In genomic region chr16:89712476-89712805, GRCh38 we compare ENCODE assay signal across 7 cellular contexts. TPM values are rescaled to one million over a fixed set of nuclear protein-coding genes. Genes with fewer than 3 reads are reported as not detected.
DNase-seq lines count a peak whose midpoint lies in the region; ATAC-seq and TF ChIP-seq lines count a peak whose summit lies in the region.

No MANE protein-coding gene starts in this region.

- H4K20me1 ChIP-seq in OCI-LY1 (ENCODE audit: insufficient read depth, low read length) = no peaks in the 10 kb centered on the region

- H3K79me2 ChIP-seq in OCI-LY1 (ENCODE audit: insufficient read depth, low read length) = no peaks in the 10 kb centered on the region

- peak overlapping the region; percentile 87 for H3K4me2 ChIP-seq in OCI-LY1 (ENCODE audit: low read length)
- H3K4me2 ChIP-seq in neuronal stem cell (ENCODE audit: insufficient read depth, low read length, poor library complexity, severe bottlenecking) = peak overlapping the region; percentile 91

- H2BK15ac ChIP-seq in neuronal stem cell (ENCODE audit: low read length) = no peak overlapping the region

- no peak overlapping the region for H3K18ac ChIP-seq in neuronal stem cell (ENCODE audit: low read length)

- DNase-seq in GM12865 (ENCODE audit: low read depth) = no peak
- DNase-seq in dermis blood vessel endothelial cell = peak; percentile 31
- DNase-seq in neuronal stem cell (ENCODE audit: low spot score) = no peak
- no peak for DNase-seq in gastrocnemius medialis
- DNase-seq in caudate nucleus (lab: John Stamatoyannopoulos, UW) = no peak

- H3K27me3 ChIP-seq in OCI-LY1 (ENCODE audit: insufficient read depth, low read length) (0 out of 2 replicates have a peak, but pooled peaks cover 5% of the 10 kb centered on the region), neuronal stem cell (ENCODE audit: control insufficient read depth in 3 of 3, insufficient read depth in 3 of 3, low read depth in 1 of 3, low read length in 3 of 3) (no peaks in the 10 kb centered on the region), gastrocnemius medialis (peaks cover 0 to 6% (median 0%) of the 10 kb centered on the region in 3 donors)

- H3K79me1 ChIP-seq in neuronal stem cell (ENCODE audit: low read depth, low read length) = no peaks in the 10 kb centered on the region

- H3K36me3 ChIP-seq in OCI-LY1 (ENCODE audit: insufficient read depth, low read length) (peaks cover 31% of the 10 kb centered on the region), neuronal stem cell (replicated peaks in 1 of 2; ENCODE audit: control insufficient read depth in 2 of 2, insufficient read depth in 2 of 2, low read length in 2 of 2) (peaks cover 0 to 4% of the 10 kb centered on the region in 2 donors), gastrocnemius medialis (no peaks in the 10 kb centered on the region)

- no peak overlapping the region for H4K91ac ChIP-seq in neuronal stem cell (ENCODE audit: low read depth, low read length, poor library complexity)

- peak overlapping the region; percentile 2 for H2BK5ac ChIP-seq in neuronal stem cell (ENCODE audit: low read length)

- H2AK5ac ChIP-seq in neuronal stem cell (ENCODE audit: low read depth, low read length) = peak overlapping the region; percentile 5

- H3F3A ChIP-seq in OCI-LY1 (ENCODE audit: insufficient read depth, low read length) = no peaks in the 10 kb centered on the region

- H3K4ac ChIP-seq in neuronal stem cell (ENCODE audit: low read length) = no peak overlapping the region

- TF ChIP-seq CTCF in GM12865 (IDR thresholded peaks at IDR 0.05; ENCODE audit: insufficient read depth, low read depth, low read length, missing control alignments) (no peak), OCI-LY1 (IDR thresholded peaks at IDR 0.05; ENCODE audit: low read length) (no peak), gastrocnemius medialis (IDR thresholded peaks at IDR 0.05 in 4 of 5, conservative IDR thresholded peaks at IDR 0.05 in 1 of 5) (no peak)

- H3K27ac ChIP-seq in OCI-LY1 (ENCODE audit: low read depth, low read length, poor library complexity, severe bottlenecking) (no peak overlapping the region), neuronal stem cell (replicated peaks; ENCODE audit: low read length) (no peak overlapping the region), gastrocnemius medialis (no peak overlapping the region), caudate nucleus (ENCODE audit: low read depth, low read length) (no peak overlapping the region)

- H2BK12ac ChIP-seq in neuronal stem cell (ENCODE audit: low read length) = no peak overlapping the region

- H4K8ac ChIP-seq in neuronal stem cell (ENCODE audit: low read depth, low read length) = no peak overlapping the region

- H2AFZ ChIP-seq in OCI-LY1 (ENCODE audit: low read length) (no peak overlapping the region), neuronal stem cell (ENCODE audit: low read length) (no peak overlapping the region)

- ATAC-seq in gastrocnemius medialis (no peak), GM21360 (IDR thresholded peaks at IDR 0.05; ENCODE audit: unreplicated experiment) (no peak)

- no peak overlapping the region for H2BK120ac ChIP-seq in neuronal stem cell (ENCODE audit: low read depth, low read length)

- peaks cover 8% of the 10 kb centered on the region for H3K4me1 ChIP-seq in OCI-LY1 (ENCODE audit: insufficient read depth, low read length, severe bottlenecking)
- peaks cover 0 to 11% of the 10 kb centered on the region in 2 donors for H3K4me1 ChIP-seq in neuronal stem cell (ENCODE audit: control insufficient read depth in 2 of 2, insufficient read depth in 1 of 2, low read depth in 1 of 2, low read length in 2 of 2)
- no peaks in the 10 kb centered on the region for H3K4me1 ChIP-seq in gastrocnemius medialis

- TF ChIP-seq POLR2A in gastrocnemius medialis (IDR thresholded peaks at IDR 0.05) = no peak

- WGBS in neuronal stem cell (ENCODE audit: extremely low coverage in 2 of 2, insufficient read length in 2 of 2, insufficient replicate concordance in 1 of 2), 2 donors = no CpG with 5 or more reads among the region's 11 CpGs

- H3K9ac ChIP-seq in OCI-LY1 (ENCODE audit: low read length) (peak overlapping the region; percentile 98), neuronal stem cell (ENCODE audit: low read depth, low read length, poor library complexity) (peak overlapping the region; percentile 88)

- H3K9me3 ChIP-seq in OCI-LY1 (ENCODE audit: low read length) (no peaks in the 10 kb centered on the region), neuronal stem cell (replicated peaks in 1 of 2; ENCODE audit: control insufficient read depth in 2 of 2, insufficient read depth in 1 of 2, low read depth in 1 of 2, low read length in 2 of 2) (peaks cover 0 to 2% of the 10 kb centered on the region in 2 donors), gastrocnemius medialis (no peaks in the 10 kb centered on the region)

- H3K23ac ChIP-seq in neuronal stem cell (ENCODE audit: low read depth, low read length, poor library complexity) = peak overlapping the region; percentile 85

- intact Hi-C loops in gastrocnemius medialis (cut with DNase I; ENCODE audit: low total_unique reads) = no loop called here

- H3K14ac ChIP-seq in neuronal stem cell (ENCODE audit: low read length) = no peak overlapping the region

- H3K9me2 ChIP-seq in OCI-LY1 (ENCODE audit: low read depth, low read length) = no peaks in the 10 kb centered on the region

- in situ Hi-C loops in gastrocnemius medialis (cut with MboI; ENCODE audit: low sequenced_read_pairs in 4 of 4) = no loop called here

- H3K4me3 ChIP-seq in GM12865 (ENCODE audit: low read depth, low read length) (peak overlapping the region; percentile 84), OCI-LY1 (ENCODE audit: low read depth, low read length, poor library complexity, severe bottlenecking) (peak overlapping the region; percentile 99), neuronal stem cell (ENCODE audit: low read length in 2 of 2) (peak overlapping the region in 1 of 2 donors; percentile 83), gastrocnemius medialis (no peak overlapping the region)

RNA-seq across cellular contexts. Expression of gene VPS9D1, which starts 8.3 kb away (rescaled TPM):
- total RNA-seq in dermis blood vessel endothelial cell (5.8 and 7.3 TPM in 2 replicates), gastrocnemius medialis (1 to 10 TPM; 2.3 to 9.4 (median 3.4) TPM)
- 5.9 TPM for polyA plus RNA-seq in neuronal stem cell (2013, experiment 1 of 2)
- polyA plus RNA-seq in neuronal stem cell (2013, experiment 2 of 2) = 6.0 TPM

RNA-seq across cellular contexts. Expression of gene ZNF276, which starts 8.9 kb away (rescaled TPM):
- 27.4 and 44.2 TPM in 2 replicates for total RNA-seq in dermis blood vessel endothelial cell
- polyA plus RNA-seq in neuronal stem cell (2013, experiment 1 of 2) = 7.1 TPM
- 7.7 TPM for polyA plus RNA-seq in neuronal stem cell (2013, experiment 2 of 2)
- 10 to 100 TPM; 11.1 to 13.6 (median 11.5) TPM for total RNA-seq in gastrocnemius medialis

RNA-seq across cellular contexts. Expression of gene SPATA2L, which starts 10.9 kb away (rescaled TPM):
- total RNA-seq in dermis blood vessel endothelial cell = 19.1 and 36.6 TPM in 2 replicates
- 5.0 TPM for polyA plus RNA-seq in neuronal stem cell (2013, experiment 1 of 2)
- 5.5 TPM for polyA plus RNA-seq in neuronal stem cell (2013, experiment 2 of 2)
- 1 to 10 TPM; 1.3 to 7.5 (median 3.2) TPM for total RNA-seq in gastrocnemius medialis

RNA-seq across cellular contexts. Expression of gene CDK10, which starts 26.0 kb away (rescaled TPM):
- total RNA-seq in dermis blood vessel endothelial cell = 48.2 and 71.1 TPM in 2 replicates
- polyA plus RNA-seq in neuronal stem cell (2013, experiment 1 of 2) = 59.5 TPM
- 57.9 TPM for polyA plus RNA-seq in neuronal stem cell (2013, experiment 2 of 2)
- 10 to 100 TPM; 16.9 to 26.1 (median 19.7) TPM for total RNA-seq in gastrocnemius medialis

RNA-seq across cellular contexts. Expression of gene SPATA33, which starts 54.8 kb away (rescaled TPM):
- 2.0 and 4.1 TPM in 2 replicates for total RNA-seq in dermis blood vessel endothelial cell
- polyA plus RNA-seq in neuronal stem cell (2013, experiment 1 of 2) = 28.9 TPM
- polyA plus RNA-seq in neuronal stem cell (2013, experiment 2 of 2) = 29.1 TPM
- 1 to 10 TPM; 1.2 to 2.7 (median 2.1) TPM for total RNA-seq in gastrocnemius medialis

Comparison
In these comparisons a context has a peak if more than half of its experiments do, and no peak if none do; other contexts are left out.
1. H3K4me3 ChIP-seq: peak in GM12865 (single experiment) and OCI-LY1 (single experiment); none in gastrocnemius medialis (0 of 4).